ENCODE assay signal across 8 cellular contexts in genomic region chr17:56593741-56594527, GRCh38. TPM values are rescaled to one million over a fixed set of nuclear protein-coding genes. Genes with fewer than 3 reads are reported as not detected.
DNase-seq lines count a peak whose midpoint lies in the region; ATAC-seq, FAIRE-seq and TF ChIP-seq lines count a peak whose summit lies in the region.

No MANE protein-coding gene starts in this region.

- H3K27me3 ChIP-seq in heart right ventricle: peaks cover 0 to 97% (median 68%) of the 10 kb centered on the region in 7 donors
- peaks cover 0 to 18% (median 0%) of the 10 kb centered on the region in 4 donors for H3K27me3 ChIP-seq in pancreas

- peak overlapping the region; percentile 30 to 78 (median 59) for H3K4me3 ChIP-seq in heart right ventricle
- H3K4me3 ChIP-seq in pancreas: peak overlapping the region; percentile 34 to 65 (median 48)

- no TSS peak for BruUV-seq in Calu3 (replicated peaks; lab: Mats Ljungman, UMichigan)

- H3K36me3 ChIP-seq in heart right ventricle: no peaks in the 10 kb centered on the region
- H3K36me3 ChIP-seq in pancreas: no peaks in the 10 kb centered on the region

- H3K27ac ChIP-seq in RWPE1 (peak overlapping the region; percentile 89), heart right ventricle (peak overlapping the region in 7 of 10 donors; percentile 20 to 63 (median 44)), pancreas (no peak overlapping the region)

- peaks cover 7% of the 10 kb centered on the region for H3K4me1 Mint-ChIP-seq in Calu3 (ENCODE audit: low read depth, unreplicated experiment)
- H3K4me1 Mint-ChIP-seq in activated naive CD8-positive, alpha-beta T cell (ENCODE audit: low read depth): peaks cover 34% of the 10 kb centered on the region

- CTCF ChIA-PET in Calu3 (lab: Charles Lee): interaction anchor here (0.7 to 4.5 kb wide), 3 partner anchors 54 to 186 kb away, joined by 3 to 52 read pairs (median 13); no protein-coding TSS in a partner anchor
- CTCF ChIA-PET in RWPE1 (lab: Yijun Ruan, JAX): interaction anchor here (0.6 to 5.6 kb wide), 8 partner anchors 10 to 502 kb away, joined by 3 to 69 read pairs (median 5); no protein-coding TSS in a partner anchor

- H3K9me3 Mint-ChIP-seq in Calu3 (ENCODE audit: low read depth, unreplicated experiment): no peaks in the 10 kb centered on the region
- H3K9me3 Mint-ChIP-seq in activated naive CD8-positive, alpha-beta T cell (ENCODE audit: low read depth): no peaks in the 10 kb centered on the region

- peaks cover 13 to 52% (median 37%) of the 10 kb centered on the region in 9 donors for H3K4me1 ChIP-seq in heart right ventricle
- H3K4me1 ChIP-seq in pancreas: peaks cover 8 to 25% (median 13%) of the 10 kb centered on the region in 3 donors

- DNase-seq in Calu3 (peak; percentile 55), RWPE1 (ENCODE audit: low spot score) (peak; percentile 57), heart right ventricle (peak; percentile 28 to 64), pancreas (peak; percentile 35 to 84 (median 52)), NAMALWA (ENCODE audit: low spot score) (no peak)

- POLR2A ChIA-PET in RWPE1 (lab: Yijun Ruan, JAX; ENCODE audit: low non-redundant PET): no interaction called here

- ATAC-seq in HG03280 (IDR thresholded peaks at IDR 0.05; ENCODE audit: unreplicated experiment): peak; percentile 42
- peak; percentile 58 to 90 (median 76) for ATAC-seq in heart right ventricle
- ATAC-seq in pancreas: peak; percentile 76 to 84 (median 79)
- no peak for ATAC-seq in HG02973 (IDR thresholded peaks at IDR 0.05; ENCODE audit: unreplicated experiment)

- 0 to 1% methylated on average over 86 to 91 of the region's 91 CpGs for WGBS in heart right ventricle, 2 donors
- 0 to 1% methylated on average over 51 to 91 of the region's 91 CpGs for WGBS in pancreas, 2 donors

- peaks cover 61% of the 10 kb centered on the region for H3K27me3 Mint-ChIP-seq in Calu3 (ENCODE audit: unreplicated experiment)
- H3K27me3 Mint-ChIP-seq in activated naive CD8-positive, alpha-beta T cell: peaks cover 14% of the 10 kb centered on the region

- no peak overlapping the region for H3K27ac Mint-ChIP-seq in Calu3 (ENCODE audit: unreplicated experiment)
- no peak overlapping the region for H3K27ac Mint-ChIP-seq in activated naive CD8-positive, alpha-beta T cell

- H3K9me3 ChIP-seq in heart right ventricle: no peaks in the 10 kb centered on the region
- H3K9me3 ChIP-seq in pancreas: no peaks in the 10 kb centered on the region

- H3K36me3 Mint-ChIP-seq in Calu3 (ENCODE audit: insufficient read depth, unreplicated experiment): peaks cover 25% of the 10 kb centered on the region
- H3K36me3 Mint-ChIP-seq in activated naive CD8-positive, alpha-beta T cell: peaks cover 2% of the 10 kb centered on the region

- TF ChIP-seq CTCF in Calu3 (IDR thresholded peaks at IDR 0.05; ENCODE audit: unreplicated experiment): no peak
- TF ChIP-seq CTCF in RWPE1 (conservative IDR thresholded peaks at IDR 0.05; ENCODE audit: low read depth): no peak
- TF ChIP-seq CTCF in heart right ventricle (IDR thresholded peaks at IDR 0.05): peak in 2 of 9 donors; percentile 2 to 9
- no peak for TF ChIP-seq CTCF in pancreas (IDR thresholded peaks at IDR 0.05)

- intact Hi-C loops in Calu3 (cut with micrococcal nuclease; ENCODE audit: unreplicated experiment) (no loop called here), heart right ventricle (cut with DNase I) (loop anchor here (2.0 to 10.0 kb wide), 8 partner anchors 81 to 188 kb away; no protein-coding TSS in a partner anchor), pancreas (cut with DNase I) (loop anchor here in 2 of 3 donors (5.0 kb wide), 2 partner anchors 123 to 183 kb away; no protein-coding TSS in a partner anchor)

- FAIRE-seq in pancreas (lab: Jason Lieb, UNC): no peak

- H3K4me3 Mint-ChIP-seq in Calu3 (ENCODE audit: low read depth, unreplicated experiment): peak overlapping the region; percentile 74
- H3K4me3 Mint-ChIP-seq in activated naive CD8-positive, alpha-beta T cell: peak overlapping the region; percentile 56

RNA-seq across cellular contexts. Expression of gene NOG, which starts 0.4 kb away (rescaled TPM):
- 0.73 TPM in 1 of 2 replicates, not detected in the other for total RNA-seq in Calu3 (2022)
- under 1 TPM in 9 of 10 donors, not detected in 1; 0.11 to 0.48 (median 0.16) TPM for total RNA-seq in heart right ventricle
- under 1 TPM; 0.15 to 0.25 TPM for polyA plus RNA-seq in heart right ventricle
- total RNA-seq in pancreas: under 1 TPM in 3 of 6 donors, not detected in 3; 0.13 to 0.19 (median 0.17) TPM
- polyA plus RNA-seq in pancreas: under 1 TPM; 0.09 to 0.11 TPM

Comparison
In these comparisons a context has a peak if more than half of its experiments do, and no peak if none do; other contexts are left out.
1. H3K27ac ChIP-seq: peak in RWPE1 (single experiment) and heart right ventricle (7 of 10); none in pancreas (0 of 4).